ENCODE assay signal across 8 cellular contexts in the genomic region with DNA sequence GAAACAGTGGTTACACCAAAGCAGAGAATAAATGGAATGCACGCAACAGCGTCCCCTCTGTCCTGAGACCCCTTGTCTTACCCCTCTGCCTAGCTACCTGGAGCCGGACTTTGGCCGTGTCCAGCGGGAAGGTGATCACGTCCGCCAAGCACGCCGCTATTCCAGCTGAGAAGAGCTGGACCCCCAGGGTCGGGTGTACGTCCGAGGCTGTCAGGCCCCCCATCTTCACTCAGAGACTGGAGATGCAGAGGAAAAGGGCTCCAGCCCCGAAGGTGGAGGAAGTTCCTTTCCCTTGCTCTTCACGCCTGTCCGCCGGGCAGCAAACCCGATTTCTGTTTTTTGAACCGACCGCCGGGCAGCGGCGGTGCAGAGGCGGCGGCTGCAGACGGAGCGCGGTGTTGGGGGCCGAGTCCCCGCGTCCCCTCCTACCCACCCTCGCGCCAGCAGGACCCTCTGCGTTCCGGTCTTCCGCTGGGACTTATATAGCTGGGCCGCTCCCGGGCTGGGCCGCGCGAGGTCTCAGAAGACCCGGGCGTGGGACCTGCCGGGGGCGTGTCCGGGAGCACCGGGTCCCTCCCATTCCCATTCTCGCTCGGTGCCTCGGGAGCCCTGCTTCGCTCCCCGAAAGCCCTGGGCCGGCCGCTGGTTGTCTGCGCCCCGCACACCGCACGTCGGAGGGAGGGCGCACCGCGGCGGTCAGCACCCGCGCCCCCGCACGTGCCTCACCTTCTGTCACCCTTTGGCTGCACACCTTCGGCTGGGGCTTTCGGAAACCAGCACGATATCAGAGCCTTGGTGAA. TPM values are rescaled to one million over a fixed set of nuclear protein-coding genes. Genes with fewer than 3 reads are reported as not detected.
DNase-seq lines count a peak whose midpoint lies in the region; ATAC-seq and TF ChIP-seq lines count a peak whose summit lies in the region.

A gene with protein sequence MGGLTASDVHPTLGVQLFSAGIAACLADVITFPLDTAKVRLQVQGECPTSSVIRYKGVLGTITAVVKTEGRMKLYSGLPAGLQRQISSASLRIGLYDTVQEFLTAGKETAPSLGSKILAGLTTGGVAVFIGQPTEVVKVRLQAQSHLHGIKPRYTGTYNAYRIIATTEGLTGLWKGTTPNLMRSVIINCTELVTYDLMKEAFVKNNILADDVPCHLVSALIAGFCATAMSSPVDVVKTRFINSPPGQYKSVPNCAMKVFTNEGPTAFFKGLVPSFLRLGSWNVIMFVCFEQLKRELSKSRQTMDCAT (minus strand): TSS at position 455 of the 800 bp plus-strand sequence. CDS start 232 bp downstream, at position 223.

- no peak within 1 kb of the TSS for H3K27ac Mint-ChIP-seq in activated CD8-positive, alpha-beta memory T cell treated with anti-CD3 and anti-CD28 coated beads, Interleukin-2, amount 10 ng/mL, durations not matched to agents 7 days and 5 days
- no peak within 1 kb of the TSS for H3K27ac Mint-ChIP-seq in MCF 10A (ENCODE audit: low read depth, unreplicated experiment)

- no peak within 1 kb of the TSS for H3K9ac ChIP-seq in stomach smooth muscle (ENCODE audit: low read length in 2 of 2)

- CTCF ChIA-PET in activated CD8-positive, alpha-beta memory T cell treated with anti-CD3 and anti-CD28 coated beads, Interleukin-2, amount 10 ng/mL, durations not matched to agents 7 days and 5 days (lab: Charles Lee): interaction anchor here (0.8 kb wide), 1 partner anchor 66 kb away, joined by 3 read pairs; no protein-coding TSS in a partner anchor
- CTCF ChIA-PET in MCF 10A (lab: Yijun Ruan, JAX): interaction anchor here (0.7 to 1.2 kb wide), 3 partner anchors 21 to 281 kb away, joined by 3 read pairs; no protein-coding TSS in a partner anchor

- POLR2A ChIA-PET in MCF 10A (lab: Yijun Ruan, JAX): interaction anchor here (0.5 kb wide), 1 partner anchor 171 kb away, joined by 4 read pairs; no protein-coding TSS in a partner anchor

- peaks cover 0 to 8% of the 10 kb centered on the region in 2 donors for H3K9me3 ChIP-seq in stomach smooth muscle (ENCODE audit: control insufficient read depth in 2 of 2, low read length in 2 of 2)

- no peak within 1 kb of the TSS for H3K27ac ChIP-seq in stomach smooth muscle (ENCODE audit: low read length)

- ATAC-seq in activated CD8-positive, alpha-beta memory T cell treated with anti-CD3 and anti-CD28 coated beads, Interleukin-2, amount 10 ng/mL, durations not matched to agents 7 days and 5 days: no peak
- ATAC-seq in HG03378 (IDR thresholded peaks at IDR 0.05; ENCODE audit: unreplicated experiment) (no peak), GM18520 (IDR thresholded peaks at IDR 0.05; ENCODE audit: unreplicated experiment) (no peak)

- H3K4me3 ChIP-seq in kidney epithelial cell (ENCODE audit: low read depth, low read length) (peak within 1 kb of the TSS; percentile 41), stomach smooth muscle (ENCODE audit: low read length in 2 of 2) (peak within 1 kb of the TSS; percentile 56 to 70)

- H3K4me1 Mint-ChIP-seq in activated CD8-positive, alpha-beta memory T cell treated with anti-CD3 and anti-CD28 coated beads, Interleukin-2, amount 10 ng/mL, durations not matched to agents 7 days and 5 days: peaks cover 6% of the 10 kb centered on the region
- H3K4me1 Mint-ChIP-seq in MCF 10A (ENCODE audit: insufficient read depth, unreplicated experiment): no peaks in the 10 kb centered on the region

- peak; percentile 57 for DNase-seq in activated CD8-positive, alpha-beta memory T cell treated with anti-CD3 and anti-CD28 coated beads for 24 hours
- DNase-seq in activated CD8-positive, alpha-beta memory T cell treated with anti-CD3 and anti-CD28 coated beads, Interleukin-2, amount 10 ng/mL, durations not matched to agents 7 days and 5 days: no peak
- DNase-seq in MCF 10A (ENCODE audit: unreplicated experiment) (peak; percentile 21), kidney epithelial cell (ENCODE audit: low read depth) (no peak), cerebellar nuclear complex (lab: John Stamatoyannopoulos, UW) (no peak)

- peaks cover 59% of the 10 kb centered on the region for H3K27me3 Mint-ChIP-seq in activated CD8-positive, alpha-beta memory T cell treated with anti-CD3 and anti-CD28 coated beads, Interleukin-2, amount 10 ng/mL, durations not matched to agents 7 days and 5 days
- no peaks in the 10 kb centered on the region for H3K27me3 Mint-ChIP-seq in MCF 10A (ENCODE audit: insufficient read depth, unreplicated experiment)

- H3K4me3 Mint-ChIP-seq in activated CD8-positive, alpha-beta memory T cell treated with anti-CD3 and anti-CD28 coated beads, Interleukin-2, amount 10 ng/mL, durations not matched to agents 7 days and 5 days: no peak within 1 kb of the TSS
- H3K4me3 Mint-ChIP-seq in MCF 10A (ENCODE audit: unreplicated experiment): peak within 1 kb of the TSS; percentile 67

- peaks cover 23% of the 10 kb centered on the region for H3K27me3 ChIP-seq in kidney epithelial cell (ENCODE audit: control insufficient read depth, insufficient read depth, low read length)
- peaks cover 41 to 43% of the 10 kb centered on the region in 2 donors for H3K27me3 ChIP-seq in stomach smooth muscle (ENCODE audit: control insufficient read depth in 1 of 2, insufficient read depth in 2 of 2, low read length in 2 of 2)

- H3K36me3 Mint-ChIP-seq in activated CD8-positive, alpha-beta memory T cell treated with anti-CD3 and anti-CD28 coated beads, Interleukin-2, amount 10 ng/mL, durations not matched to agents 7 days and 5 days: peaks cover 3% of the 10 kb centered on the region
- no peaks in the 10 kb centered on the region for H3K36me3 Mint-ChIP-seq in MCF 10A (ENCODE audit: insufficient read depth, unreplicated experiment)

- H3K36me3 ChIP-seq in kidney epithelial cell (ENCODE audit: control insufficient read depth, insufficient read depth, low read length): no peaks in the 10 kb centered on the region
- H3K36me3 ChIP-seq in stomach smooth muscle (ENCODE audit: control insufficient read depth in 2 of 2, insufficient read depth in 2 of 2, low read length in 2 of 2): no peaks in the 10 kb centered on the region

- BruUV-seq in MCF 10A (replicated peaks; lab: Mats Ljungman, UMichigan): no TSS peak

- H3K9me3 Mint-ChIP-seq in activated CD8-positive, alpha-beta memory T cell treated with anti-CD3 and anti-CD28 coated beads, Interleukin-2, amount 10 ng/mL, durations not matched to agents 7 days and 5 days (ENCODE audit: low read depth): peaks cover 6% of the 10 kb centered on the region
- peaks cover 20% of the 10 kb centered on the region for H3K9me3 Mint-ChIP-seq in MCF 10A (ENCODE audit: unreplicated experiment)

- TF ChIP-seq CTCF in MCF 10A (IDR thresholded peaks at IDR 0.05; ENCODE audit: unreplicated experiment): no peak
- TF ChIP-seq CTCF in kidney epithelial cell (IDR thresholded peaks at IDR 0.05; ENCODE audit: insufficient read depth, low read length, poor library complexity, severe bottlenecking): no peak

- peaks cover 15% of the 10 kb centered on the region for H3K4me1 ChIP-seq in stomach smooth muscle (ENCODE audit: control insufficient read depth, insufficient read depth, low read length)

- intact Hi-C loops in MCF 10A (cut with micrococcal nuclease): no loop called here

RNA-seq across cellular contexts. Expression of the gene that starts here (rescaled TPM):
- not detected for total RNA-seq in activated CD8-positive, alpha-beta memory T cell treated with anti-CD3 and anti-CD28 coated beads, Interleukin-2, amount 10 ng/mL, durations not matched to agents 7 days and 5 days
- total RNA-seq in MCF 10A (2022) (not detected in 2 replicates), kidney epithelial cell (0.58 TPM in 1 of 2 replicates, not detected in the other)

Comparison
In these comparisons a context has a peak if more than half of its experiments do, and no peak if none do; other contexts are left out.
1. Peak in DNase-seq in MCF 10A; RNA of the gene not detected or under 1 TPM.